1 cellular context compared by ENCODE assay signal in genomic region chr6:112116215-112116614, GRCh38.
TF ChIP-seq lines count a peak whose summit lies in the region.

No MANE protein-coding gene starts in this region.

TF ChIP-seq in SK-N-SH treated with all-trans-retinoic acid at 6 μM for 48 hours, 23 proteins besides CTCF, POLR2A, EP300 and RAD21 (continued from another document):
- TF ChIP-seq, protein P1, sequence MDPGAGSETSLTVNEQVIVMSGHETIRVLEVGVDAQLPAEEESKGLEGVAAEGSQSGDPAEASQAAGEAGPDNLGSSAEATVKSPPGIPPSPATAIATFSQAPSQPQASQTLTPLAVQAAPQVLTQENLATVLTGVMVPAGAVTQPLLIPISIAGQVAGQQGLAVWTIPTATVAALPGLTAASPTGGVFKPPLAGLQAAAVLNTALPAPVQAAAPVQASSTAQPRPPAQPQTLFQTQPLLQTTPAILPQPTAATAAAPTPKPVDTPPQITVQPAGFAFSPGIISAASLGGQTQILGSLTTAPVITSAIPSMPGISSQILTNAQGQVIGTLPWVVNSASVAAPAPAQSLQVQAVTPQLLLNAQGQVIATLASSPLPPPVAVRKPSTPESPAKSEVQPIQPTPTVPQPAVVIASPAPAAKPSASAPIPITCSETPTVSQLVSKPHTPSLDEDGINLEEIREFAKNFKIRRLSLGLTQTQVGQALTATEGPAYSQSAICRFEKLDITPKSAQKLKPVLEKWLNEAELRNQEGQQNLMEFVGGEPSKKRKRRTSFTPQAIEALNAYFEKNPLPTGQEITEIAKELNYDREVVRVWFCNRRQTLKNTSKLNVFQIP (CRISPR knock-in tag; IDR thresholded peaks at IDR 0.05; ENCODE audit: borderline replicate concordance, low read depth) = no peak
- TF ChIP-seq CREB5 (CRISPR knock-in tag; IDR thresholded peaks at IDR 0.05; ENCODE audit: low read depth) = no peak
